ENCODE assay signal across 1 cellular context in the genomic region with DNA sequence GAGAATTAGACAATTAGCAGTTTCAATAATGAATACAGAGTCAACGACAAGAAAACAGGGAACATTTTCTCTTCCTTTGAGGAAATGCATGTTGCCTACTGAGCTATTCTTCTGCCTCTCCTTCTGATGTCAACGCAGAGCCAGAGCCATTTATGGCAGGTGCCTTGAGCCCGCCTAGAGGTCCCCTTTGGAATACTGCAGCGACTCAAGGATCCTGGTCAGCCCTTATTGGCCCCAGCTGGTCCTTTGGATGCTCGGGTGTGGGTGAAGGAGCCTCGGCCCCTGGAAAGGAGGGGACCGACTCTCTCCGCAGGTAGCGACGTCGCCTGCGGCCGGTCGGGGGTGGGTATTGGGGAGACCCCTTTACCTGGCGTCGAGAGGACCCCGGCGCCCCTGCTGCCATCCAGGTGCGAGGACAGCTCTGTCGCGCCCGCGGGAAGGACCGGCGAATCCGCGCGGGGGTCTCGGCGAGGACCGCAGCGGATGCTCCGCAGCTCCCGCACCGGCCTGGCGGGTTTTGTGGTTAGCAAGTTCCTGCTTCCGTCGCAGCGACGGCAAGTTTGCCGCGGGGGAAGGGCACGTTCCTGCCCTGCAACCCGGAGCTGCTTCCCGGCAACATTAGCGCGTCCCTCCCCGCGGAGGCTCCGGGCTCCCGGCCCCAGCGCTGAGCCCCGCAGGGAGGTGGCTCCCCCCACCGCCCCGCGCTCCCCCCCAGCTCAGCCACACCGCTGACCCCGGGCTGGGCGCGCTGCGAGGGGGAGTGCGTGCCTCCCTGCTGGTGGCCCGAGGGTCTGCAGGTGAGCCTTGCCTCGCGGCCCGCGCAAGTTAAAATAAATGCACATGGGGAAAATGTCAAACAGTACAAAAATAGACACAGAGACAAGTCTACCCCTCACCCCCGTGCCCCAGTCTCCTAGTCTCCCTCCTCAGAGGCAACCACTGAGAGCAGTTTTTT.
TF ChIP-seq lines count a peak whose summit lies in the region.

A gene (minus strand): TSS at position 532 of the 955 bp plus-strand sequence. CDS start 6,928 bp downstream, outside the sequence.

TF ChIP-seq in K562, 482 proteins besides CTCF, POLR2A, EP300 and RAD21 (continued from another document and continues in another):
- TF ChIP-seq, protein P1, sequence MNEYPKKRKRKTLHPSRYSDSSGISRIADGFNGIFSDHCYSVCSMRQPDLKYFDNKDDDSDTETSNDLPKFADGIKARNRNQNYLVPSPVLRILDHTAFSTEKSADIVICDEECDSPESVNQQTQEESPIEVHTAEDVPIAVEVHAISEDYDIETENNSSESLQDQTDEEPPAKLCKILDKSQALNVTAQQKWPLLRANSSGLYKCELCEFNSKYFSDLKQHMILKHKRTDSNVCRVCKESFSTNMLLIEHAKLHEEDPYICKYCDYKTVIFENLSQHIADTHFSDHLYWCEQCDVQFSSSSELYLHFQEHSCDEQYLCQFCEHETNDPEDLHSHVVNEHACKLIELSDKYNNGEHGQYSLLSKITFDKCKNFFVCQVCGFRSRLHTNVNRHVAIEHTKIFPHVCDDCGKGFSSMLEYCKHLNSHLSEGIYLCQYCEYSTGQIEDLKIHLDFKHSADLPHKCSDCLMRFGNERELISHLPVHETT (CRISPR knock-in tag; conservative IDR thresholded peaks at IDR 0.05 in 1 of 2, IDR thresholded peaks at IDR 0.05 in 1 of 2), result 0 out of 4 replicates have a peak, but pooled peaks of 1 of the 2 experiments have one; percentile 25
- TF ChIP-seq PCBP1 (IDR thresholded peaks at IDR 0.05; ENCODE audit: low read depth, low read length, poor library complexity, severe bottlenecking) (no peak), ETV1 (tag; conservative IDR thresholded peaks at IDR 0.05; ENCODE audit: low read depth) (peak; percentile 61), ELF1 (tag; IDR thresholded peaks at IDR 0.05) (peak; percentile 42; the same call in 1 of the 2 replicates), FOXA3 (CRISPR knock-in tag; conservative IDR thresholded peaks at IDR 0.05 in 1 of 2, IDR thresholded peaks at IDR 0.05 in 1 of 2) (no peak), NR2C1 (IDR thresholded peaks at IDR 0.05) (peak; percentile 79), NR2C1 (tag; IDR thresholded peaks at IDR 0.05) (peak; percentile 74), SRF (CRISPR knock-in tag; IDR thresholded peaks at IDR 0.05) (peak in 1 of 2 experiments; percentile 89; a peak in 2 of 4 replicates), CXXC5 (CRISPR knock-in tag; IDR thresholded peaks at IDR 0.05) (peak; percentile 72), DNMT1 (IDR thresholded peaks at IDR 0.05) (no peak), MTA3 (IDR thresholded peaks at IDR 0.05; ENCODE audit: borderline replicate concordance) (0 out of 2 replicates have a peak, but pooled peaks have one; percentile 36), GTF2E2 (tag; IDR thresholded peaks at IDR 0.05) (no peak), CBX5 (IDR thresholded peaks at IDR 0.05; ENCODE audit: borderline replicate concordance, low read depth) (no peak), CREM (IDR thresholded peaks at IDR 0.05; ENCODE audit: low read depth) (peak; percentile 5; the same call in 1 of the 2 replicates)
- TF ChIP-seq, protein P2, sequence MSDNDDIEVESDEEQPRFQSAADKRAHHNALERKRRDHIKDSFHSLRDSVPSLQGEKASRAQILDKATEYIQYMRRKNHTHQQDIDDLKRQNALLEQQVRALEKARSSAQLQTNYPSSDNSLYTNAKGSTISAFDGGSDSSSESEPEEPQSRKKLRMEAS (CRISPR knock-in tag; IDR thresholded peaks at IDR 0.05), result peak; percentile 40; the same call in 1 of the 2 replicates
- TF ChIP-seq, protein P3, sequence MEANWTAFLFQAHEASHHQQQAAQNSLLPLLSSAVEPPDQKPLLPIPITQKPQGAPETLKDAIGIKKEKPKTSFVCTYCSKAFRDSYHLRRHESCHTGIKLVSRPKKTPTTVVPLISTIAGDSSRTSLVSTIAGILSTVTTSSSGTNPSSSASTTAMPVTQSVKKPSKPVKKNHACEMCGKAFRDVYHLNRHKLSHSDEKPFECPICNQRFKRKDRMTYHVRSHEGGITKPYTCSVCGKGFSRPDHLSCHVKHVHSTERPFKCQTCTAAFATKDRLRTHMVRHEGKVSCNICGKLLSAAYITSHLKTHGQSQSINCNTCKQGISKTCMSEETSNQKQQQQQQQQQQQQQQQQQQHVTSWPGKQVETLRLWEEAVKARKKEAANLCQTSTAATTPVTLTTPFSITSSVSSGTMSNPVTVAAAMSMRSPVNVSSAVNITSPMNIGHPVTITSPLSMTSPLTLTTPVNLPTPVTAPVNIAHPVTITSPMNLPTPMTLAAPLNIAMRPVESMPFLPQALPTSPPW (CRISPR knock-in tag; IDR thresholded peaks at IDR 0.05), result peak; percentile 81
- TF ChIP-seq, protein P4, sequence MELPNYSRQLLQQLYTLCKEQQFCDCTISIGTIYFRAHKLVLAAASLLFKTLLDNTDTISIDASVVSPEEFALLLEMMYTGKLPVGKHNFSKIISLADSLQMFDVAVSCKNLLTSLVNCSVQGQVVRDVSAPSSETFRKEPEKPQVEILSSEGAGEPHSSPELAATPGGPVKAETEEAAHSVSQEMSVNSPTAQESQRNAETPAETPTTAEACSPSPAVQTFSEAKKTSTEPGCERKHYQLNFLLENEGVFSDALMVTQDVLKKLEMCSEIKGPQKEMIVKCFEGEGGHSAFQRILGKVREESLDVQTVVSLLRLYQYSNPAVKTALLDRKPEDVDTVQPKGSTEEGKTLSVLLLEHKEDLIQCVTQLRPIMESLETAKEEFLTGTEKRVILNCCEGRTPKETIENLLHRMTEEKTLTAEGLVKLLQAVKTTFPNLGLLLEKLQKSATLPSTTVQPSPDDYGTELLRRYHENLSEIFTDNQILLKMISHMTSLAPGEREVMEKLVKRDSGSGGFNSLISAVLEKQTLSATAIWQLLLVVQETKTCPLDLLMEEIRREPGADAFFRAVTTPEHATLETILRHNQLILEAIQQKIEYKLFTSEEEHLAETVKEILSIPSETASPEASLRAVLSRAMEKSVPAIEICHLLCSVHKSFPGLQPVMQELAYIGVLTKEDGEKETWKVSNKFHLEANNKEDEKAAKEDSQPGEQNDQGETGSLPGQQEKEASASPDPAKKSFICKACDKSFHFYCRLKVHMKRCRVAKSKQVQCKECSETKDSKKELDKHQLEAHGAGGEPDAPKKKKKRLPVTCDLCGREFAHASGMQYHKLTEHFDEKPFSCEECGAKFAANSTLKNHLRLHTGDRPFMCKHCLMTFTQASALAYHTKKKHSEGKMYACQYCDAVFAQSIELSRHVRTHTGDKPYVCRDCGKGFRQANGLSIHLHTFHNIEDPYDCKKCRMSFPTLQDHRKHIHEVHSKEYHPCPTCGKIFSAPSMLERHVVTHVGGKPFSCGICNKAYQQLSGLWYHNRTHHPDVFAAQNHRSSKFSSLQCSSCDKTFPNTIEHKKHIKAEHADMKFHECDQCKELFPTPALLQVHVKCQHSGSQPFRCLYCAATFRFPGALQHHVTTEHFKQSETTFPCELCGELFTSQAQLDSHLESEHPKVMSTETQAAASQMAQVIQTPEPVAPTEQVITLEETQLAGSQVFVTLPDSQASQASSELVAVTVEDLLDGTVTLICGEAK (IDR thresholded peaks at IDR 0.05), result peak; percentile 72
- TF ChIP-seq, protein P4 (CRISPR knock-in tag; IDR thresholded peaks at IDR 0.05), result no peak
- TF ChIP-seq, protein P5, sequence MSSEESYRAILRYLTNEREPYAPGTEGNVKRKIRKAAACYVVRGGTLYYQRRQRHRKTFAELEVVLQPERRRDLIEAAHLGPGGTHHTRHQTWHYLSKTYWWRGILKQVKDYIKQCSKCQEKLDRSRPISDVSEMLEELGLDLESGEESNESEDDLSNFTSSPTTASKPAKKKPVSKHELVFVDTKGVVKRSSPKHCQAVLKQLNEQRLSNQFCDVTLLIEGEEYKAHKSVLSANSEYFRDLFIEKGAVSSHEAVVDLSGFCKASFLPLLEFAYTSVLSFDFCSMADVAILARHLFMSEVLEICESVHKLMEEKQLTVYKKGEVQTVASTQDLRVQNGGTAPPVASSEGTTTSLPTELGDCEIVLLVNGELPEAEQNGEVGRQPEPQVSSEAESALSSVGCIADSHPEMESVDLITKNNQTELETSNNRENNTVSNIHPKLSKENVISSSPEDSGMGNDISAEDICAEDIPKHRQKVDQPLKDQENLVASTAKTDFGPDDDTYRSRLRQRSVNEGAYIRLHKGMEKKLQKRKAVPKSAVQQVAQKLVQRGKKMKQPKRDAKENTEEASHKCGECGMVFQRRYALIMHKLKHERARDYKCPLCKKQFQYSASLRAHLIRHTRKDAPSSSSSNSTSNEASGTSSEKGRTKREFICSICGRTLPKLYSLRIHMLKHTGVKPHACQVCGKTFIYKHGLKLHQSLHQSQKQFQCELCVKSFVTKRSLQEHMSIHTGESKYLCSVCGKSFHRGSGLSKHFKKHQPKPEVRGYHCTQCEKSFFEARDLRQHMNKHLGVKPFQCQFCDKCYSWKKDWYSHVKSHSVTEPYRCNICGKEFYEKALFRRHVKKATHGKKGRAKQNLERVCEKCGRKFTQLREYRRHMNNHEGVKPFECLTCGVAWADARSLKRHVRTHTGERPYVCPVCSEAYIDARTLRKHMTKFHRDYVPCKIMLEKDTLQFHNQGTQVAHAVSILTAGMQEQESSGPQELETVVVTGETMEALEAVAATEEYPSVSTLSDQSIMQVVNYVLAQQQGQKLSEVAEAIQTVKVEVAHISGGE (CRISPR knock-in tag; IDR thresholded peaks at IDR 0.05), result peak in 2 of 3 experiments; percentile 72 to 86; a peak in 3 of 6 replicates
